ENCODE assay signal across 8 cellular contexts in genomic region chr6:106525111-106525884, GRCh38.
DNase-seq lines count a peak whose midpoint lies in the region; ATAC-seq and TF ChIP-seq lines count a peak whose summit lies in the region.

No MANE protein-coding gene starts in this region.

- in situ Hi-C loops in mammary epithelial cell (cut with MboI; ENCODE audit: low sequenced_read_pairs in 2 of 2), result no loop called here

- H3K27me3 ChIP-seq in BE2C (peaks cover 26% of the 10 kb centered on the region), mammary epithelial cell (ENCODE audit: insufficient read depth, low read length) (no peaks in the 10 kb centered on the region)

- H3K9me3 ChIP-seq in BE2C (no peaks in the 10 kb centered on the region), mammary epithelial cell (replicated peaks; ENCODE audit: insufficient read depth, low read length) (no peaks in the 10 kb centered on the region)

- WGBS in mammary epithelial cell (ENCODE audit: low coverage, missing lambda C conversion rate), result 41% methylated on average over 7 of the region's 7 CpGs

- no peaks in the 10 kb centered on the region for H4K20me1 ChIP-seq in mammary epithelial cell (ENCODE audit: insufficient read depth, low read length)

- H3K36me3 ChIP-seq in BE2C (no peaks in the 10 kb centered on the region), mammary epithelial cell (ENCODE audit: insufficient read depth, low read length) (peaks cover 17% of the 10 kb centered on the region)

- intact Hi-C loops in mammary epithelial cell (cut with micrococcal nuclease), result loop anchor here (1.0 kb wide), 1 partner anchor 13 kb away; no protein-coding TSS in a partner anchor

- DNase-seq in BE2C, result no peak
- DNase-seq in mammary epithelial cell, result peak; percentile 54
- DNase-seq in stimulated activated naive B cell treated with anti-CD40 and anti-IgM and Interleukin-4, amounts not matched to agents 10 μg/mL and 1 μg/mL and 100 μg/mL, for 72 hours, result no peak
- DNase-seq in D341Med (ENCODE audit: low spot score), result no peak
- no peak for DNase-seq in activated effector memory CD4-positive, alpha-beta T cell treated with Interleukin-2 at 50 U/mL for 16 hours
- no peak for DNase-seq in GOT3 (lab: John Stamatoyannopoulos, UW)

- peak overlapping the region; percentile 80 for H3K4me2 ChIP-seq in mammary epithelial cell (ENCODE audit: insufficient read depth, low read depth, low read length)

- dilution Hi-C loops in mammary epithelial cell (cut with HindIII; ENCODE audit: low sequenced_read_pairs), result no loop called here

- peak overlapping the region; percentile 65 for H3K9ac ChIP-seq in mammary epithelial cell (ENCODE audit: insufficient read depth, low read length)

- no peak overlapping the region for H2AFZ ChIP-seq in mammary epithelial cell (ENCODE audit: low read depth, low read length)

- H3K27ac Mint-ChIP-seq in stimulated activated naive B cell treated with anti-CD40 and anti-IgM and Interleukin-4, amounts not matched to agents 10 μg/mL and 1 μg/mL and 100 μg/mL, for 72 hours, result peak overlapping the region; percentile 96

- ATAC-seq in GM19438 (IDR thresholded peaks at IDR 0.05; ENCODE audit: low read depth, unreplicated experiment), result peak; percentile 32
- peak; percentile 37 for ATAC-seq in HG03457 (IDR thresholded peaks at IDR 0.05; ENCODE audit: unreplicated experiment)
- ATAC-seq in stimulated activated naive B cell treated with anti-CD40 and anti-IgM and Interleukin-4, amounts not matched to agents 10 μg/mL and 1 μg/mL and 100 μg/mL, for 72 hours (replicated peaks), result peak; percentile 47 to 49

- H3K4me1 ChIP-seq in BE2C (no peaks in the 10 kb centered on the region; the same call in 1 of the 2 replicates), mammary epithelial cell (ENCODE audit: insufficient read depth, low read length) (peaks cover 28% of the 10 kb centered on the region)

- H3K4me3 Mint-ChIP-seq in stimulated activated naive B cell treated with anti-CD40 and anti-IgM and Interleukin-4, amounts not matched to agents 10 μg/mL and 1 μg/mL and 100 μg/mL, for 72 hours, result peak overlapping the region; percentile 84 to 85

- peaks cover 30 to 82% of the 10 kb centered on the region in 2 donors for H3K4me1 Mint-ChIP-seq in stimulated activated naive B cell treated with anti-CD40 and anti-IgM and Interleukin-4, amounts not matched to agents 10 μg/mL and 1 μg/mL and 100 μg/mL, for 72 hours

- peaks cover 5 to 9% of the 10 kb centered on the region in 2 donors for H3K36me3 Mint-ChIP-seq in stimulated activated naive B cell treated with anti-CD40 and anti-IgM and Interleukin-4, amounts not matched to agents 10 μg/mL and 1 μg/mL and 100 μg/mL, for 72 hours

- no peak for TF ChIP-seq CTCF in BE2C (IDR thresholded peaks at IDR 0.05; ENCODE audit: low read depth, low read length)
- TF ChIP-seq CTCF in mammary epithelial cell (conservative IDR thresholded peaks at IDR 0.05 in 1 of 2, IDR thresholded peaks at IDR 0.05 in 1 of 2; ENCODE audit: extremely low read depth in 1 of 2, insufficient read depth in 1 of 2, low read depth in 1 of 2, low read length in 2 of 2), result no peak

- peak overlapping the region; percentile 60 for H3K27ac ChIP-seq in mammary epithelial cell (ENCODE audit: insufficient read depth, low read depth, low read length)

- H3K9me3 Mint-ChIP-seq in stimulated activated naive B cell treated with anti-CD40 and anti-IgM and Interleukin-4, amounts not matched to agents 10 μg/mL and 1 μg/mL and 100 μg/mL, for 72 hours, result no peaks in the 10 kb centered on the region

- H3K79me2 ChIP-seq in mammary epithelial cell (ENCODE audit: insufficient read depth, low read length), result peaks cover 66% of the 10 kb centered on the region

- H3K27me3 Mint-ChIP-seq in stimulated activated naive B cell treated with anti-CD40 and anti-IgM and Interleukin-4, amounts not matched to agents 10 μg/mL and 1 μg/mL and 100 μg/mL, for 72 hours, result no peaks in the 10 kb centered on the region

- CTCF ChIA-PET in mammary epithelial cell (lab: Charles Lee; ENCODE audit: low non-redundant PET), result no interaction called here

- H3K4me3 ChIP-seq in BE2C (ENCODE audit: low read depth, low read length) (peak overlapping the region; percentile 12), mammary epithelial cell (replicated peaks in 1 of 3; ENCODE audit: insufficient read depth in 1 of 3, low read depth in 2 of 3, low read length in 3 of 3) (peak overlapping the region; percentile 14 to 38 (median 18))

- BruUV-seq in mammary epithelial cell (replicated peaks; lab: Mats Ljungman, UMichigan), result no TSS peak
